ENCODE assay signal across 15 cellular contexts in the genomic region with DNA sequence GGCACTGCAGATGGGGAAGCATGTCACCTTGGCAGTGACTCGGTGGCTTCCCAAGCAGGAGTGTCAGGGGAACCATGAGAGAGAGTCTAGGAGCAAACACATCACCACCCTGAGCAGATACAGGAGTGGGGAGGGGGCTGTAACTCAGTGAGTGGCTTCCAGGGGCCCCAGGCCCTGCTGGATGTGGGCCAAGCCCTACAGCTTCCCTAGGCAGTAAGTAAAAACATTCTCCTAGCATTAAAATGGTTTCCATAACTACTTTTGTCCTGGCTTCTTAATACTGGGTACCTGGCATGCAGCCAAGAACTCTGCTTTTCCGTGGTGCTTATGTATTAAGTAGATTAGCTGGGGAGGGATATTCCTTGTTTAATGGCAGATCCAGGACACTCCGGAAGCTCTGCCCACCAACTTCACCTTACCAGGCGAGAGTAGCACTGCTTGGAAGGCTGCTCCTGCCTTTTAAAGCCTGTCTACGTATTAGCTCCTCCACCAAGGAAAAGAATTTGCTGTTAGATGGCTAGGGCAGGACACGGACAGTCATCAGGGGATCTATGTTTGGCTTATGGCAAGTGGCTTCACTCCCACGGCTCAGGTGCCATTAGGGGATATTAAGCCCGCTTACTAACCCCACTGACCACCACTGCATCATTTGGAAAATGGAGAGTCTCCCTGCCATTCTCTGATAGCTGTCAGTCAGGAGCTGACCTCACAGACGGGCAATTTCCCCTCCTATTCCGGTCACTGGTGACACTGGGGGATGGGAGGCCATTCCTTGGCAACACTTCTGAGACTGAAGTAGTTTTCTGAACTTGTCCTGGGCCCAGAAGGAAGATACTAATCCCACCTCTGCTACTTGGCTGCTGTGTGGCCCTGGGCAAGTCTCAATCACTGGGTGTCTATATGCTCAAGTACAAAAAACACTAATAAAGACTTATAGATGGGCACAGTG. TPM values are rescaled to one million over a fixed set of nuclear protein-coding genes. Genes with fewer than 3 reads are reported as not detected.
DNase-seq lines count a peak whose midpoint lies in the region; ATAC-seq lines count a peak whose summit lies in the region.
"Had no signal": no experiment of that assay in that cellular context is flagged by ENCODE, and none has a peak within 500 bp of the region (broad histone marks: within the 10 kb centered on the region; RNA-seq: fewer than 3 reads in every experiment).

No MANE protein-coding gene starts in this region.

- H3K27ac Mint-ChIP-seq in T-helper 17 cell, result peak overlapping the region; percentile 60
- H3K27ac Mint-ChIP-seq in memory B cell, result peak overlapping the region; percentile 68
- H3K27ac Mint-ChIP-seq: CD8-positive, alpha-beta T cell had no signal

- H3K27me3 Mint-ChIP-seq in T-helper 17 cell (no peaks in the 10 kb centered on the region), memory B cell (no peaks in the 10 kb centered on the region)

- no peaks in the 10 kb centered on the region for H3K9me3 Mint-ChIP-seq in memory B cell
- H3K9me3 Mint-ChIP-seq: CD8-positive, alpha-beta T cell had no signal

- H3K9me3 ChIP-seq in T-helper 17 cell (ENCODE audit: control insufficient read depth, low read length, poor library complexity, severe bottlenecking), result no peaks in the 10 kb centered on the region

- DNase-seq in COR-L47 (lab: John Stamatoyannopoulos, UW), result peak; percentile 100
- peak; percentile 52 for DNase-seq in NCI-H1092 (lab: John Stamatoyannopoulos, UW)
- no peak for DNase-seq in T-helper 17 cell
- no peak for DNase-seq in memory B cell (ENCODE audit: low spot score in 2 of 2)
- DNase-seq in activated gamma-delta T cell (lab: John Stamatoyannopoulos, UW), result no peak
- DNase-seq in NCI-H2196 treated with DMSO at 0.1 percent for 48 hours (lab: John Stamatoyannopoulos, UW; ENCODE audit: unreplicated experiment), result no peak
- DNase-seq in SK-N-DZ (ENCODE audit: low spot score), result no peak
- DNase-seq: GM23248; NCI-H1694 treated with DMSO at 0.1 percent for 48 hours; stimulated activated CD4-positive, alpha-beta T cell treated with anti-CD3 and anti-CD28 coated beads, Interleukin-4, amount 100 ng/mL, for 4 hours had no signal

- H3K36me3 Mint-ChIP-seq in T-helper 17 cell (ENCODE audit: low read depth) (peaks cover 6% of the 10 kb centered on the region), memory B cell (peaks cover 30% of the 10 kb centered on the region)

- no peak overlapping the region for H3K4me3 Mint-ChIP-seq in T-helper 17 cell
- H3K4me3 Mint-ChIP-seq in memory B cell, result no peak overlapping the region
- H3K4me3 Mint-ChIP-seq: CD8-positive, alpha-beta T cell had no signal

- ATAC-seq in T-helper 17 cell (no peak), memory B cell (ENCODE audit: low read depth) (no peak), HG03442 (IDR thresholded peaks at IDR 0.05; ENCODE audit: unreplicated experiment) (no peak)
- ATAC-seq: CD8-positive, alpha-beta T cell; esophagus mucosa had no signal

- peaks cover 8% of the 10 kb centered on the region for H3K4me1 Mint-ChIP-seq in T-helper 17 cell
- H3K4me1 Mint-ChIP-seq in memory B cell, result no peaks in the 10 kb centered on the region

RNA-seq across cellular contexts. Expression of gene OTUB2, which starts 22.8 kb away (rescaled TPM):
- under 1 TPM; 0.12 to 0.37 TPM for total RNA-seq in T-helper 17 cell
- 0.24 and 0.61 TPM in 2 replicates for polyA plus RNA-seq in SK-N-DZ (2014; cell fraction: cytosol; rRNA removed)
- polyA plus RNA-seq in SK-N-DZ (2014; cell fraction: nucleus; rRNA removed), result 0.31 and 0.36 TPM in 2 replicates
- total RNA-seq: CD8-positive, alpha-beta T cell had no signal

RNA-seq across cellular contexts. Expression of gene DDX24, which starts 32.1 kb away (rescaled TPM):
- 100 to 1,000 TPM; 478 to 531 TPM for total RNA-seq in T-helper 17 cell
- polyA plus RNA-seq in SK-N-DZ (2014; cell fraction: cytosol; rRNA removed), result 76.0 and 87.2 TPM in 2 replicates
- polyA plus RNA-seq in SK-N-DZ (2014; cell fraction: nucleus; rRNA removed), result 46.3 and 55.4 TPM in 2 replicates

RNA-seq across cellular contexts. Expression of gene IFI27L1, which starts 32.2 kb away (rescaled TPM):
- total RNA-seq in T-helper 17 cell, result 10 to 100 TPM in 1 of 2 donors, 1 to 10 TPM in 1; 9.3 to 12.1 TPM
- 21.3 and 23.2 TPM in 2 replicates for polyA plus RNA-seq in SK-N-DZ (2014; cell fraction: cytosol; rRNA removed)
- 17.4 and 17.5 TPM in 2 replicates for polyA plus RNA-seq in SK-N-DZ (2014; cell fraction: nucleus; rRNA removed)

RNA-seq across cellular contexts. Expression of gene CCDC197, which starts 51.8 kb away (rescaled TPM):
- not detected for total RNA-seq in T-helper 17 cell
- not detected in 2 replicates for polyA plus RNA-seq in SK-N-DZ (2014; cell fraction: cytosol; rRNA removed)
- not detected in 2 replicates for polyA plus RNA-seq in SK-N-DZ (2014; cell fraction: nucleus; rRNA removed)
- total RNA-seq: CD8-positive, alpha-beta T cell; esophagus mucosa; GM23248; pulmonary artery endothelial cell; subcutaneous adipose tissue had no signal
- polyA plus RNA-seq: GM23248 had no signal

Comparison
In these comparisons a context has a peak if more than half of its experiments do, and no peak if none do; other contexts are left out.
1. DNase-seq: peak in COR-L47 (single experiment) and NCI-H1092 (single experiment); none in T-helper 17 cell (0 of 3), memory B cell (0 of 2), activated gamma-delta T cell (single experiment), NCI-H2196 treated with DMSO at 0.1 percent for 48 hours (single experiment) and SK-N-DZ (single experiment).